Comparison of ENCODE assay signal across 8 cellular contexts in genomic region chr13:50080158-50080855, GRCh38.
DNase-seq lines count a peak whose midpoint lies in the region; ATAC-seq and TF ChIP-seq lines count a peak whose summit lies in the region.

No MANE protein-coding gene starts in this region.

- peak overlapping the region; percentile 95 for H3K27ac ChIP-seq in KMS-11
- H3K27ac ChIP-seq in cingulate gyrus (ENCODE audit: low read depth, low read length), result peak overlapping the region; percentile 81
- H3K27ac ChIP-seq in lung (ENCODE audit: low read depth in 1 of 2, low read length in 1 of 2), result peak overlapping the region; percentile 82 to 91

- DNase-seq in Caki2 (ENCODE audit: low read depth) (peak; percentile 62), lung (ENCODE audit: low spot score) (no peak)
- DNase-seq in T-helper 2 cell treated with Interferon-gamma antibody and Interleukin-4, amounts not matched to agents 5 μg/mL and 100 μg/mL, for 36 hours (ENCODE audit: low spot score), result peak; percentile 36
- DNase-seq in stimulated activated naive CD8-positive, alpha-beta T cell treated with anti-CD3 and anti-CD28 coated beads, Interleukin-15, Interleukin-2, amounts not matched to agents 100 U/mL and 50 U/mL, for 24 hours, result peak; percentile 30

- WGBS in lung, 2 donors, result 0 to 2% methylated on average over 31 of the region's 31 CpGs

- H3K36me3 ChIP-seq in KMS-11 (ENCODE audit: insufficient read depth) (no peaks in the 10 kb centered on the region), lung (ENCODE audit: control insufficient read depth in 2 of 2, insufficient read depth in 2 of 2, low read length in 2 of 2) (no peaks in the 10 kb centered on the region)

- no peaks in the 10 kb centered on the region for H3K9me3 ChIP-seq in lung (ENCODE audit: control insufficient read depth in 2 of 2, insufficient read depth in 1 of 2, low read length in 1 of 2)

- TF ChIP-seq CTCF in KMS-11 (conservative IDR thresholded peaks at IDR 0.05; ENCODE audit: low read depth, low read length), result no peak
- no peak for TF ChIP-seq CTCF in lung (IDR thresholded peaks at IDR 0.05; ENCODE audit: control extremely low read depth, extremely low read depth)

- in situ Hi-C loops in Caki2 (cut with HindIII; ENCODE audit: low pct_unique_long_range_greater_than_20kb, low sequenced_read_pairs), result no loop called here

- no peaks in the 10 kb centered on the region for H3K27me3 Mint-ChIP-seq in T-helper 2 cell treated with Interferon-gamma antibody and Interleukin-4, amounts not matched to agents 5 μg/mL and 100 μg/mL, for 36 hours (ENCODE audit: low read depth)

- peaks cover 48% of the 10 kb centered on the region for H3K36me3 Mint-ChIP-seq in T-helper 2 cell treated with Interferon-gamma antibody and Interleukin-4, amounts not matched to agents 5 μg/mL and 100 μg/mL, for 36 hours (ENCODE audit: low read depth)

- peaks cover 43% of the 10 kb centered on the region for H3K4me1 Mint-ChIP-seq in T-helper 2 cell treated with Interferon-gamma antibody and Interleukin-4, amounts not matched to agents 5 μg/mL and 100 μg/mL, for 36 hours (ENCODE audit: low read depth)

- peaks cover 45% of the 10 kb centered on the region for H4K20me1 ChIP-seq in KMS-11 (ENCODE audit: insufficient read depth)

- H3K9ac ChIP-seq in KMS-11, result peak overlapping the region; percentile 98

- peak overlapping the region; percentile 99 for H3K27ac Mint-ChIP-seq in T-helper 2 cell treated with Interferon-gamma antibody and Interleukin-4, amounts not matched to agents 5 μg/mL and 100 μg/mL, for 36 hours

- no peak for ATAC-seq in lung (ENCODE audit: insufficient read depth, low FRiP score)
- peak; percentile 12 for ATAC-seq in stimulated activated naive CD8-positive, alpha-beta T cell treated with anti-CD3 and anti-CD28 coated beads, Interleukin-15, Interleukin-2, amounts not matched to agents 100 U/mL and 50 U/mL, for 24 hours
- ATAC-seq in HG02610 (IDR thresholded peaks at IDR 0.05; ENCODE audit: unreplicated experiment), result no peak
- no peak for ATAC-seq in HG02642 (IDR thresholded peaks at IDR 0.05; ENCODE audit: poor library complexity, unreplicated experiment)

- H3K4me3 Mint-ChIP-seq in T-helper 2 cell treated with Interferon-gamma antibody and Interleukin-4, amounts not matched to agents 5 μg/mL and 100 μg/mL, for 36 hours, result peak overlapping the region; percentile 97

- peaks cover 87% of the 10 kb centered on the region for H3K79me2 ChIP-seq in KMS-11 (ENCODE audit: insufficient read depth, low read depth)

- H3K4me1 ChIP-seq in KMS-11 (ENCODE audit: low read depth, poor library complexity, severe bottlenecking) (peaks cover 47% of the 10 kb centered on the region), lung (ENCODE audit: control insufficient read depth in 2 of 2, insufficient read depth in 2 of 2, low read length in 2 of 2) (peaks cover 0 to 3% of the 10 kb centered on the region in 2 donors)

- H2AFZ ChIP-seq in KMS-11 (ENCODE audit: low read depth), result no peak overlapping the region

- H3K9me3 Mint-ChIP-seq in T-helper 2 cell treated with Interferon-gamma antibody and Interleukin-4, amounts not matched to agents 5 μg/mL and 100 μg/mL, for 36 hours, result no peaks in the 10 kb centered on the region

- peak overlapping the region; percentile 91 for H3K4me2 ChIP-seq in KMS-11

- H3K27me3 ChIP-seq in KMS-11 (ENCODE audit: insufficient read depth, low read depth) (no peaks in the 10 kb centered on the region), lung (ENCODE audit: control insufficient read depth, insufficient read depth) (no peaks in the 10 kb centered on the region)

- no peak overlapping the region for H3K4me3 ChIP-seq in KMS-11 (IDR thresholded peaks at IDR 0.05; ENCODE audit: insufficient read depth, low read depth, low read length)
- peak overlapping the region; percentile 91 for H3K4me3 ChIP-seq in lung
